23 cellular contexts compared by ENCODE assay signal in genomic region chr15:79610021-79610420, GRCh38.
"Had no signal": no experiment of that assay in that cellular context is flagged by ENCODE, and none has a peak within 500 bp of the region (broad histone marks: within the 10 kb centered on the region; RNA-seq: fewer than 3 reads in every experiment).

No MANE protein-coding gene starts in this region.

- H3K9me3 ChIP-seq: left ventricle myocardium inferior, neutrophil, ovary, right atrium auricular region, right lobe of liver, tibial nerve, vagina had no signal

- H3K27ac ChIP-seq: left ventricle myocardium inferior, neural progenitor cell, neutrophil, ovary, right atrium auricular region, right lobe of liver, tibial nerve, vagina had no signal

- H3K4me1 ChIP-seq: left ventricle myocardium inferior, neural progenitor cell, right atrium auricular region, right lobe of liver, tibial nerve, vagina had no signal

- H3K4me3 ChIP-seq: left ventricle myocardium inferior, lung, neural progenitor cell, ovary, right atrium auricular region, right lobe of liver, smooth muscle cell, tibial nerve, vagina had no signal

- H3K36me3 ChIP-seq: left ventricle myocardium inferior, neural progenitor cell, neutrophil, ovary, right atrium auricular region, right lobe of liver, tibial nerve, vagina had no signal

- DNase-seq: hypothalamus; left ventricle myocardium inferior; mesendoderm; naive B cell; natural killer cell; nephron progenitor cell; occipital lobe; ovary; right lobe of liver; stimulated activated CD4-positive, alpha-beta T cell treated with anti-CD3 and anti-CD28 coated beads, Interleukin-1b, Interleukin-23, amount 100 ng/mL, for 48 hours; stimulated activated CD4-positive, alpha-beta T cell treated with anti-CD3 and anti-CD28 coated beads, Interleukin-2, amount 100 ng/mL, for 48 hours; stimulated activated CD4-positive, alpha-beta T cell treated with anti-CD3 and anti-CD28 coated beads, Interleukin-4, amount 100 ng/mL, for 4 hours; stimulated activated CD8-positive, alpha-beta memory T cell treated with anti-CD3 and anti-CD28 coated beads, Interleukin-4, amount 100 ng/mL, for 48 hours; stimulated activated naive CD4-positive, alpha-beta T cell treated with Interleukin-2 at 50 U/mL for 16 hours; stimulated activated naive CD8-positive, alpha-beta T cell treated with anti-CD3 and anti-CD28 coated beads, Interleukin-15, amount 100 ng/mL, for 72 hours; substantia nigra had no signal

- H3K27me3 ChIP-seq: neural progenitor cell, ovary, right atrium auricular region, right lobe of liver, tibial nerve, vagina had no signal
